In the genomic region with DNA sequence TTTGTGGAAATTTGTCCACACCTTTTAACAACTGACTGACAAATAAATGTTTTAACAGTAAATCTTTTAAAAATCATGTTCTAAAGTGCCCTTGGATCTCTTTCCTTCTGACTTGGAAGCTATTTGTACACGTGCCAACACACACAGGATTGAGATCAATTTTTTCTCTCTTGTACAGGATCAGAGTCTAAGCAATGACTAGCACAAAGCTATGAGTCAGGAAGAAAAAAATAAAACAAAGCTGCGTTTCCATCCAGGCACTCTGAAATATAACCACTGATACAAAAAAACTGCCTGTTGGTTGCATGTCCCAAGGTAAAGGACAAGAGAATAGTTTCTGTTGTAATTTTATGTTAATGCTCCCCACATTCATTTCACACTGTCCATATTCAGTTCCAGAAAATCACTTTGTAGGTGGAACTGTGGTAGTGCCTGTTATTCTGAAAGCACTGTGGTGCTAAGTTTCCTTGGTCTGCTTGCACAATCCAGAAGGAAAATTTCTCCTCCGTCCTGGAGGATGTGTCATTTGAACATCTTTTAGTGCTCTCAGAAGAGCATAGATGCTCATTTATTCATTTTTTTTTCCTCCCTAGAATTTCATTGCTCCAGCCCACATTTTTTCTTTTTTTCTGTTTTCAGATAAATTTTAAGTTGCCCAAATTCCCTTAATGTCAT, we compare ENCODE assay signal across 11 cellular contexts.
DNase-seq lines count a peak whose midpoint lies in the region; ATAC-seq and TF ChIP-seq lines count a peak whose summit lies in the region.
"Had no signal": no experiment of that assay in that cellular context is flagged by ENCODE, and none has a peak within 500 bp of the region (broad histone marks: within the 10 kb centered on the region; RNA-seq: fewer than 3 reads in every experiment).

No MANE protein-coding gene starts in this region.

- ATAC-seq in body of pancreas (peak; percentile 62), gastrocnemius medialis (peak; percentile 44 to 64), GM19035 (IDR thresholded peaks at IDR 0.05; ENCODE audit: unreplicated experiment) (no peak)

- H3K27me3 ChIP-seq in body of pancreas, result no peaks in the 10 kb centered on the region
- H3K27me3 ChIP-seq in gastrocnemius medialis, result no peaks in the 10 kb centered on the region

- H3K27ac ChIP-seq in body of pancreas (no peak overlapping the region), gastrocnemius medialis (peak overlapping the region; percentile 43 to 87 (median 59))

- TF ChIP-seq CTCF in body of pancreas (IDR thresholded peaks at IDR 0.05), result no peak
- no peak for TF ChIP-seq CTCF in gastrocnemius medialis (IDR thresholded peaks at IDR 0.05 in 4 of 5, conservative IDR thresholded peaks at IDR 0.05 in 1 of 5)

- no peak for TF ChIP-seq POLR2A in body of pancreas (IDR thresholded peaks at IDR 0.05)
- no peak for TF ChIP-seq POLR2A in gastrocnemius medialis (IDR thresholded peaks at IDR 0.05)

- H3K36me3 ChIP-seq in body of pancreas (replicated peaks in 1 of 2; ENCODE audit: insufficient read depth in 1 of 2, low read depth in 2 of 2) (no peaks in the 10 kb centered on the region), gastrocnemius medialis (no peaks in the 10 kb centered on the region)

- 18 to 25% methylated on average over 3 of the region's 3 CpGs for WGBS in body of pancreas, 2 donors

- H3K4me3 ChIP-seq in body of pancreas (no peak overlapping the region), gastrocnemius medialis (no peak overlapping the region)

- H3K4me1 ChIP-seq in body of pancreas (peaks cover 16% of the 10 kb centered on the region), gastrocnemius medialis (peaks cover 19 to 29% of the 10 kb centered on the region in 2 donors)

- in situ Hi-C loops in gastrocnemius medialis (cut with MboI; ENCODE audit: low sequenced_read_pairs in 4 of 4), result no loop called here

- H3K9me3 ChIP-seq in body of pancreas (no peaks in the 10 kb centered on the region), gastrocnemius medialis (no peaks in the 10 kb centered on the region)

- intact Hi-C loops in body of pancreas (cut with DNase I) (no loop called here), gastrocnemius medialis (cut with DNase I; ENCODE audit: low total_unique reads) (loop anchor here (5.0 kb wide), 1 partner anchor 112 kb away; the partner anchor contains the start of gene PLXDC2)

- DNase-seq in Daoy (ENCODE audit: low read depth) (peak; percentile 3), body of pancreas (no peak), inferior parietal cortex (ENCODE audit: extremely low spot score) (peak; percentile 41), gastrocnemius medialis (no peak), NCI-H1930 (lab: John Stamatoyannopoulos, UW) (no peak), amygdala (lab: John Stamatoyannopoulos, UW) (no peak), cortex of kidney (lab: John Stamatoyannopoulos, UW) (no peak)
- DNase-seq: activated CD4-positive, alpha-beta T cell treated with anti-CD3 and anti-CD28 coated beads, Interleukin-2, amount 10 ng/mL, durations not matched to agents 7 days and 5 days; Calu3; NCI-H2029 had no signal

Comparison
In these comparisons a context has a peak if more than half of its experiments do, and no peak if none do; other contexts are left out.
1. DNase-seq: peak in Daoy (single experiment) and inferior parietal cortex (single experiment); none in body of pancreas (0 of 4), gastrocnemius medialis (0 of 2), NCI-H1930 (0 of 2), amygdala (0 of 56) and cortex of kidney (single experiment).
2. H3K27ac ChIP-seq: peak in gastrocnemius medialis (4 of 4); none in body of pancreas (0 of 4).